In the genomic region with DNA sequence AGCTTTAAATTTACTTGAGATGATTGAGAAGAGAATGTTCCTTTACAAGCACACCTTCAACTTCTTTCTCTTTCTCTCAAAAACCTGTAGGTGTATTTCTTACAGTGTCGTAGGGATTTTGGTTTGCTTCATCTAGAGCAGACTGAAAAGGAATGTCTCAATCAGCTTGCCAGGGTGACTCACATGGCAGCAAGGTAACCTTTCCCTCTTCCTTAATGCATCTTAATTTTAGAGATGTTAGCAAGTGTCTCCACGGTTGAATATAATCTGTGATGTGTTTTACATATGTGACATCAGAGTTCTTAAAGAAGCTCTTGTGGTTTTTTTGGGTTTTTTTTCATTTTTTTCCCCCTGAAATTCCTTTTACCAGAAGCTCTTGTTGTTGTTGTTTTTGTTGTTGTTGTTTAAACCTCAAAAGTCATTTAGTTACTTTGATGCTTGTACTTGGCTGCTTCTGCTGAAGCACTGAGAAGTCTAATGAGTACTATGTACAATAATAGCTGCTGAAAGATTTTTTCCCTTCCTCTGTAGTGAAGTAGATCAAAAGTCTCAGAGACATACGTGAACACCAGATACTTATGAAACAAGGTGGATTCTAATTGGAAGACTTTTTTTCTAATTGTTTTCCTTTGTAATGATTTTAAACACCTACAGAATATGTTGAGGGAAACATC, we compare ENCODE assay signal across 34 cellular contexts.
DNase-seq lines count a peak whose midpoint lies in the region; ATAC-seq, FAIRE-seq and TF ChIP-seq lines count a peak whose summit lies in the region.
"Had no signal": no experiment of that assay in that cellular context is flagged by ENCODE, and none has a peak within 500 bp of the region (broad histone marks: within the 10 kb centered on the region; RNA-seq: fewer than 3 reads in every experiment).

No MANE protein-coding gene starts in this region.

- intact Hi-C loops in Right ventricle myocardium superior (cut with DNase I): no loop called here

- H3K4me3 ChIP-seq in epithelial cell of esophagus (ENCODE audit: low read length): no peak overlapping the region
- H3K4me3 ChIP-seq: esophagus muscularis mucosa, GM23248, hepatocyte, neural progenitor cell, suprapubic skin had no signal

- ATAC-seq in GM21717 (IDR thresholded peaks at IDR 0.05; ENCODE audit: unreplicated experiment) (peak; percentile 56), HG03439 (IDR thresholded peaks at IDR 0.05; ENCODE audit: unreplicated experiment) (peak; percentile 66), Right ventricle myocardium superior (ENCODE audit: poor library complexity) (no peak)
- ATAC-seq in activated CD4-positive, CD25-positive, alpha-beta regulatory T cell treated with anti-CD3 and anti-CD28 coated beads, Interleukin-2, amount 50 U/mL, for 24 hours: no peak
- ATAC-seq: effector memory CD8-positive, alpha-beta T cell; HepG2; sciatic nerve; stimulated activated memory B cell treated with anti-CD40 and anti-IgM and Interleukin-4, amounts not matched to agents 10 μg/mL and 1 μg/mL and 100 μg/mL, for 72 hours had no signal

- no peak for TF ChIP-seq CTCF in epithelial cell of esophagus (IDR thresholded peaks at IDR 0.05; ENCODE audit: insufficient read depth, low read depth, low read length, missing control alignments)

- FAIRE-seq in GM19239 (lab: Jason Lieb, UNC): peak; percentile 79
- FAIRE-seq: frontal cortex, G401.6, HepG2 had no signal

- DNase-seq in GM19239 (ENCODE audit: insufficient read length, low spot score) (no peak), epithelial cell of esophagus (ENCODE audit: low read depth) (peak; percentile 43), pons (ENCODE audit: low spot score) (no peak), Right ventricle myocardium superior (no peak)
- DNase-seq: activated CD4-positive, alpha-beta T cell treated with anti-CD3 and anti-CD28 coated beads for 4 hours; activated naive CD4-positive, alpha-beta T cell; activated T-cell treated with anti-CD3 and anti-CD28 coated beads, Interleukin-2, amount 50 U/mL, for 48 hours; C1 segment of cervical spinal cord; COR-L47; cortex of kidney; effector memory CD8-positive, alpha-beta T cell; GM23248; HFFc6; immature natural killer cell; Karpas-422; mesenchymal stem cell; MV-4-11; NCI-H510A; posterior cingulate gyrus; SK-N-SH; stimulated activated CD4-positive, alpha-beta T cell treated with anti-CD3 and anti-CD28 coated beads, Interleukin-12 subunit alpha, Interleukin-12 subunit beta, amount 100 ng/mL, for 4 hours; stimulated activated CD4-positive, alpha-beta T cell treated with anti-CD3 and anti-CD28 coated beads, Interleukin-4, amount 100 ng/mL, for 24 hours had no signal

Comparison
In these comparisons a context has a peak if more than half of its experiments do, and no peak if none do; other contexts are left out.
1. ATAC-seq: peak in GM21717 (single experiment) and HG03439 (single experiment); none in activated CD4-positive, CD25-positive, alpha-beta regulatory T cell treated with anti-CD3 and anti-CD28 coated beads, Interleukin-2, amount 50 U/mL, for 24 hours (0 of 2) and Right ventricle myocardium superior (single experiment).